ENCODE assay signal across 16 cellular contexts in genomic region chr13:103788061-103788652, GRCh38.
DNase-seq lines count a peak whose midpoint lies in the region; ATAC-seq and TF ChIP-seq lines count a peak whose summit lies in the region.
"Had no signal": no experiment of that assay in that cellular context is flagged by ENCODE, and none has a peak within 500 bp of the region (broad histone marks: within the 10 kb centered on the region; RNA-seq: fewer than 3 reads in every experiment).

No MANE protein-coding gene starts in this region.

- no peak overlapping the region for H3K18ac ChIP-seq in mesendoderm (ENCODE audit: low read length)
- H3K18ac ChIP-seq in mesenchymal stem cell (ENCODE audit: low read depth in 1 of 2, low read length in 2 of 2), result no peak overlapping the region

- H3K36me3 ChIP-seq in mesendoderm (ENCODE audit: control insufficient read depth, insufficient read depth, low read length) (no peaks in the 10 kb centered on the region), mesenchymal stem cell (ENCODE audit: control insufficient read depth in 1 of 2, insufficient read depth in 2 of 2, low read depth in 1 of 2, low read length in 2 of 2) (no peaks in the 10 kb centered on the region)
- H3K36me3 ChIP-seq: gastroesophageal sphincter, SJCRH30 had no signal

- H3K9me3 Mint-ChIP-seq in chondrocyte (ENCODE audit: low read depth), result peaks cover 6% of the 10 kb centered on the region

- H3K79me1 ChIP-seq in mesendoderm (ENCODE audit: low read length) (no peaks in the 10 kb centered on the region), mesenchymal stem cell (replicated peaks; ENCODE audit: low read length, poor library complexity, severe bottlenecking) (no peaks in the 10 kb centered on the region)

- no peak overlapping the region for H2BK12ac ChIP-seq in mesenchymal stem cell (ENCODE audit: low read length in 2 of 2)

- H2BK120ac ChIP-seq in mesendoderm (ENCODE audit: low read depth, low read length) (no peak overlapping the region), mesenchymal stem cell (ENCODE audit: low read depth, low read length) (no peak overlapping the region)

- H3K14ac ChIP-seq in mesenchymal stem cell (ENCODE audit: low read length in 2 of 2), result no peak overlapping the region

- no peak overlapping the region for H2BK15ac ChIP-seq in mesendoderm (replicated peaks; ENCODE audit: low read depth)
- H2BK15ac ChIP-seq in mesenchymal stem cell (ENCODE audit: low read depth, poor library complexity, severe bottlenecking), result no peak overlapping the region

- H3K27me3 ChIP-seq in mesendoderm (ENCODE audit: insufficient read depth, low read length, poor library complexity) (no peaks in the 10 kb centered on the region), mesenchymal stem cell (ENCODE audit: control insufficient read depth in 1 of 2, insufficient read depth in 1 of 2, low read length in 2 of 2) (no peaks in the 10 kb centered on the region)
- H3K27me3 ChIP-seq: gastroesophageal sphincter, SJCRH30 had no signal

- no peak overlapping the region for H2AK5ac ChIP-seq in mesendoderm (ENCODE audit: low read length)
- no peak overlapping the region for H2AK5ac ChIP-seq in mesenchymal stem cell (ENCODE audit: low read length, severe bottlenecking)

- no peak overlapping the region for H3K23ac ChIP-seq in mesendoderm (ENCODE audit: low read length)
- no peak overlapping the region for H3K23ac ChIP-seq in mesenchymal stem cell (ENCODE audit: low read length in 2 of 2)

- no peaks in the 10 kb centered on the region for H3K27me3 Mint-ChIP-seq in chondrocyte (ENCODE audit: low read depth)

- H4K91ac ChIP-seq in mesenchymal stem cell (ENCODE audit: low read length), result no peak overlapping the region

- H4K5ac ChIP-seq in mesendoderm (ENCODE audit: low read length), result no peak overlapping the region

- no peaks in the 10 kb centered on the region for H3K4me1 Mint-ChIP-seq in chondrocyte (ENCODE audit: low read depth)

- DNase-seq in NCI-H146 treated with DMSO at 0.1 percent for 48 hours (lab: John Stamatoyannopoulos, UW; ENCODE audit: unreplicated experiment) (peak; percentile 19), chondrocyte (ENCODE audit: low spot score) (no peak), mesendoderm (peak; percentile 61), mesenchymal stem cell (no peak), NCI-H2107 (lab: John Stamatoyannopoulos, UW) (no peak)
- DNase-seq: activated CD4-positive, alpha-beta T cell treated with anti-CD3 and anti-CD28 coated beads for 48 hours; activated gamma-delta T cell; NCI-H2029 treated with DMSO at 0.1 percent for 48 hours had no signal

- no peak overlapping the region for H3K56ac ChIP-seq in mesendoderm (ENCODE audit: low read length)

- no peak overlapping the region for H3K4me3 ChIP-seq in mesendoderm (ENCODE audit: low read length)
- no peak overlapping the region for H3K4me3 ChIP-seq in mesenchymal stem cell (ENCODE audit: insufficient read depth in 1 of 2, low read depth in 1 of 2, low read length in 2 of 2)
- H3K4me3 ChIP-seq: coronary artery, gastroesophageal sphincter, mucosa of descending colon, SJCRH30, skin epidermis had no signal

- H3K9me3 ChIP-seq in mesenchymal stem cell (ENCODE audit: control insufficient read depth, low read length), result peaks cover 3% of the 10 kb centered on the region
- H3K9me3 ChIP-seq: gastroesophageal sphincter, mucosa of descending colon, SJCRH30 had no signal

- H3K36me3 Mint-ChIP-seq in chondrocyte (ENCODE audit: low read depth), result no peaks in the 10 kb centered on the region

- no CpG with 5 or more reads among the region's 2 CpGs for WGBS in mesendoderm (ENCODE audit: extremely low coverage, insufficient coverage, low lambda C conversion rate)
- 74% methylated on average over 2 of the region's 2 CpGs for WGBS in mesenchymal stem cell

- no peaks in the 10 kb centered on the region for H3K4me1 ChIP-seq in mesendoderm (ENCODE audit: control insufficient read depth, low read depth, low read length)
- no peaks in the 10 kb centered on the region for H3K4me1 ChIP-seq in mesenchymal stem cell (ENCODE audit: control insufficient read depth, insufficient read depth, low read depth, low read length)
- H3K4me1 ChIP-seq: gastroesophageal sphincter, SJCRH30 had no signal

- H2AFZ ChIP-seq in mesenchymal stem cell (ENCODE audit: low read depth, low read length), result no peak overlapping the region

- H3K9ac ChIP-seq in mesendoderm (ENCODE audit: low read length), result no peak overlapping the region
- H3K9ac ChIP-seq in mesenchymal stem cell (ENCODE audit: low read length), result no peak overlapping the region

- H3K4ac ChIP-seq in mesendoderm (ENCODE audit: low read depth, low read length) (no peak overlapping the region), mesenchymal stem cell (ENCODE audit: low read depth in 1 of 2, low read length in 2 of 2) (no peak overlapping the region)

- H3K4me2 ChIP-seq in mesendoderm (ENCODE audit: low read length) (no peak overlapping the region), mesenchymal stem cell (ENCODE audit: low read length, poor library complexity, severe bottlenecking) (no peak overlapping the region)

- H2BK5ac ChIP-seq in mesendoderm (ENCODE audit: low read length) (no peak overlapping the region), mesenchymal stem cell (ENCODE audit: low read depth, low read length, poor library complexity, severe bottlenecking) (no peak overlapping the region)

- H3K27ac ChIP-seq in mesendoderm (ENCODE audit: low read depth, low read length) (no peak overlapping the region), mesenchymal stem cell (ENCODE audit: low read length, poor library complexity, severe bottlenecking) (no peak overlapping the region)
- H3K27ac ChIP-seq: coronary artery, gastroesophageal sphincter, SJCRH30, skin epidermis had no signal

- no peaks in the 10 kb centered on the region for H3K79me2 ChIP-seq in mesendoderm (ENCODE audit: control insufficient read depth, insufficient read depth, low read length)

- H4K8ac ChIP-seq in mesendoderm (ENCODE audit: low read depth, low read length) (no peak overlapping the region), mesenchymal stem cell (ENCODE audit: low read length) (no peak overlapping the region)

- no peak overlapping the region for H3K27ac Mint-ChIP-seq in chondrocyte (ENCODE audit: unreplicated experiment)

- peak; percentile 69 for TF ChIP-seq CTCF in chondrocyte (IDR thresholded peaks at IDR 0.05)

- ATAC-seq in GM18511 (IDR thresholded peaks at IDR 0.05; ENCODE audit: unreplicated experiment), result peak; percentile 68
- no peak for ATAC-seq in HG02885 (IDR thresholded peaks at IDR 0.05; ENCODE audit: poor library complexity, unreplicated experiment)
- no peak for ATAC-seq in HG02970 (IDR thresholded peaks at IDR 0.05; ENCODE audit: low FRiP score, unreplicated experiment)
- ATAC-seq: gastroesophageal sphincter, mucosa of descending colon had no signal

- no peak overlapping the region for H3K4me3 Mint-ChIP-seq in chondrocyte (ENCODE audit: unreplicated experiment)

Comparison
In these comparisons a context has a peak if more than half of its experiments do, and no peak if none do; other contexts are left out.
1. DNase-seq: peak in NCI-H146 treated with DMSO at 0.1 percent for 48 hours (single experiment) and mesendoderm (single experiment); none in chondrocyte (single experiment), mesenchymal stem cell (single experiment) and NCI-H2107 (single experiment).